Comparison of ENCODE assay signal across 1 cellular context in the genomic region with DNA sequence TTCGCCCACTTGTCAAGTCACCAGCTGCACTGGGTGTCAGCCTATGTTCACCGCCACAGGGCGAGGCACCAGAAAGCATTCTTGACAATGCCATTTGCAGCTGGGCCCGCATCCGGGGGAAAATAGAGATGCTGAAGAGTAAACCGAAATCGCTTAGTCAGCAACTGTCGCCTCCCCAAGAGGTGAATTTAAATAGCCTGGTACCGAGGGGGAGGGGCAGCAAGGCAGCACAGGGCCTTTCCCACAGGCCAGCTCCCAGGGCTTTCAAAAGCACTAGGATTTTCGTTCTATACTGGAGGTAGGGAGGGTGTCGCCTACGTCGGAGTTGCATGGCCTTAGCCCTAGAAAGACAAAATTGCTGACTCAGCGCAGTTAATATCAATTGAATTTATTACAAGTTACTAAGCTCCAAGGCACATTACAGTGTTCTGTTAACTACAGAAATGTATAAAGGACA.
A peak's percentile ranks its signal among the peaks of the same experiment; 100 is the strongest.
TF ChIP-seq lines count a peak whose summit lies in the region.

No MANE protein-coding gene starts in this region.

TF ChIP-seq in WTC11, 78 proteins besides CTCF, POLR2A, EP300 and RAD21:
- TF ChIP-seq, protein P1, sequence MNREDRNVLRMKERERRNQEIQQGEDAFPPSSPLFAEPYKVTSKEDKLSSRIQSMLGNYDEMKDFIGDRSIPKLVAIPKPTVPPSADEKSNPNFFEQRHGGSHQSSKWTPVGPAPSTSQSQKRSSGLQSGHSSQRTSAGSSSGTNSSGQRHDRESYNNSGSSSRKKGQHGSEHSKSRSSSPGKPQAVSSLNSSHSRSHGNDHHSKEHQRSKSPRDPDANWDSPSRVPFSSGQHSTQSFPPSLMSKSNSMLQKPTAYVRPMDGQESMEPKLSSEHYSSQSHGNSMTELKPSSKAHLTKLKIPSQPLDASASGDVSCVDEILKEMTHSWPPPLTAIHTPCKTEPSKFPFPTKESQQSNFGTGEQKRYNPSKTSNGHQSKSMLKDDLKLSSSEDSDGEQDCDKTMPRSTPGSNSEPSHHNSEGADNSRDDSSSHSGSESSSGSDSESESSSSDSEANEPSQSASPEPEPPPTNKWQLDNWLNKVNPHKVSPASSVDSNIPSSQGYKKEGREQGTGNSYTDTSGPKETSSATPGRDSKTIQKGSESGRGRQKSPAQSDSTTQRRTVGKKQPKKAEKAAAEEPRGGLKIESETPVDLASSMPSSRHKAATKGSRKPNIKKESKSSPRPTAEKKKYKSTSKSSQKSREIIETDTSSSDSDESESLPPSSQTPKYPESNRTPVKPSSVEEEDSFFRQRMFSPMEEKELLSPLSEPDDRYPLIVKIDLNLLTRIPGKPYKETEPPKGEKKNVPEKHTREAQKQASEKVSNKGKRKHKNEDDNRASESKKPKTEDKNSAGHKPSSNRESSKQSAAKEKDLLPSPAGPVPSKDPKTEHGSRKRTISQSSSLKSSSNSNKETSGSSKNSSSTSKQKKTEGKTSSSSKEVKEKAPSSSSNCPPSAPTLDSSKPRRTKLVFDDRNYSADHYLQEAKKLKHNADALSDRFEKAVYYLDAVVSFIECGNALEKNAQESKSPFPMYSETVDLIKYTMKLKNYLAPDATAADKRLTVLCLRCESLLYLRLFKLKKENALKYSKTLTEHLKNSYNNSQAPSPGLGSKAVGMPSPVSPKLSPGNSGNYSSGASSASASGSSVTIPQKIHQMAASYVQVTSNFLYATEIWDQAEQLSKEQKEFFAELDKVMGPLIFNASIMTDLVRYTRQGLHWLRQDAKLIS (CRISPR knock-in tag; IDR thresholded peaks at IDR 0.05; ENCODE audit: borderline replicate concordance) = no peak
- TF ChIP-seq ATF1 (CRISPR knock-in tag; IDR thresholded peaks at IDR 0.05) = no peak
- TF ChIP-seq, protein P2, sequence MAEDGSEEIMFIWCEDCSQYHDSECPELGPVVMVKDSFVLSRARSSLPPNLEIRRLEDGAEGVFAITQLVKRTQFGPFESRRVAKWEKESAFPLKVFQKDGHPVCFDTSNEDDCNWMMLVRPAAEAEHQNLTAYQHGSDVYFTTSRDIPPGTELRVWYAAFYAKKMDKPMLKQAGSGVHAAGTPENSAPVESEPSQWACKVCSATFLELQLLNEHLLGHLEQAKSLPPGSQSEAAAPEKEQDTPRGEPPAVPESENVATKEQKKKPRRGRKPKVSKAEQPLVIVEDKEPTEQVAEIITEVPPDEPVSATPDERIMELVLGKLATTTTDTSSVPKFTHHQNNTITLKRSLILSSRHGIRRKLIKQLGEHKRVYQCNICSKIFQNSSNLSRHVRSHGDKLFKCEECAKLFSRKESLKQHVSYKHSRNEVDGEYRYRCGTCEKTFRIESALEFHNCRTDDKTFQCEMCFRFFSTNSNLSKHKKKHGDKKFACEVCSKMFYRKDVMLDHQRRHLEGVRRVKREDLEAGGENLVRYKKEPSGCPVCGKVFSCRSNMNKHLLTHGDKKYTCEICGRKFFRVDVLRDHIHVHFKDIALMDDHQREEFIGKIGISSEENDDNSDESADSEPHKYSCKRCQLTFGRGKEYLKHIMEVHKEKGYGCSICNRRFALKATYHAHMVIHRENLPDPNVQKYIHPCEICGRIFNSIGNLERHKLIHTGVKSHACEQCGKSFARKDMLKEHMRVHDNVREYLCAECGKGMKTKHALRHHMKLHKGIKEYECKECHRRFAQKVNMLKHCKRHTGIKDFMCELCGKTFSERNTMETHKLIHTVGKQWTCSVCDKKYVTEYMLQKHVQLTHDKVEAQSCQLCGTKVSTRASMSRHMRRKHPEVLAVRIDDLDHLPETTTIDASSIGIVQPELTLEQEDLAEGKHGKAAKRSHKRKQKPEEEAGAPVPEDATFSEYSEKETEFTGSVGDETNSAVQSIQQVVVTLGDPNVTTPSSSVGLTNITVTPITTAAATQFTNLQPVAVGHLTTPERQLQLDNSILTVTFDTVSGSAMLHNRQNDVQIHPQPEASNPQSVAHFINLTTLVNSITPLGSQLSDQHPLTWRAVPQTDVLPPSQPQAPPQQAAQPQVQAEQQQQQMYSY (CRISPR knock-in tag; IDR thresholded peaks at IDR 0.05) = no peak
- peak; percentile 83; the same call in 1 of the 2 replicates for TF ChIP-seq NFE2L1 (CRISPR knock-in tag; IDR thresholded peaks at IDR 0.05)
- TF ChIP-seq GABPB1 (CRISPR knock-in tag; IDR thresholded peaks at IDR 0.05) = no peak
- TF ChIP-seq, protein P3, sequence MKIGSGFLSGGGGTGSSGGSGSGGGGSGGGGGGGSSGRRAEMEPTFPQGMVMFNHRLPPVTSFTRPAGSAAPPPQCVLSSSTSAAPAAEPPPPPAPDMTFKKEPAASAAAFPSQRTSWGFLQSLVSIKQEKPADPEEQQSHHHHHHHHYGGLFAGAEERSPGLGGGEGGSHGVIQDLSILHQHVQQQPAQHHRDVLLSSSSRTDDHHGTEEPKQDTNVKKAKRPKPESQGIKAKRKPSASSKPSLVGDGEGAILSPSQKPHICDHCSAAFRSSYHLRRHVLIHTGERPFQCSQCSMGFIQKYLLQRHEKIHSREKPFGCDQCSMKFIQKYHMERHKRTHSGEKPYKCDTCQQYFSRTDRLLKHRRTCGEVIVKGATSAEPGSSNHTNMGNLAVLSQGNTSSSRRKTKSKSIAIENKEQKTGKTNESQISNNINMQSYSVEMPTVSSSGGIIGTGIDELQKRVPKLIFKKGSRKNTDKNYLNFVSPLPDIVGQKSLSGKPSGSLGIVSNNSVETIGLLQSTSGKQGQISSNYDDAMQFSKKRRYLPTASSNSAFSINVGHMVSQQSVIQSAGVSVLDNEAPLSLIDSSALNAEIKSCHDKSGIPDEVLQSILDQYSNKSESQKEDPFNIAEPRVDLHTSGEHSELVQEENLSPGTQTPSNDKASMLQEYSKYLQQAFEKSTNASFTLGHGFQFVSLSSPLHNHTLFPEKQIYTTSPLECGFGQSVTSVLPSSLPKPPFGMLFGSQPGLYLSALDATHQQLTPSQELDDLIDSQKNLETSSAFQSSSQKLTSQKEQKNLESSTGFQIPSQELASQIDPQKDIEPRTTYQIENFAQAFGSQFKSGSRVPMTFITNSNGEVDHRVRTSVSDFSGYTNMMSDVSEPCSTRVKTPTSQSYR (CRISPR knock-in tag; IDR thresholded peaks at IDR 0.05) = peak; percentile 95
- TF ChIP-seq FOXK1 (CRISPR knock-in tag; IDR thresholded peaks at IDR 0.05) = peak; percentile 76
- TF ChIP-seq, protein P4, sequence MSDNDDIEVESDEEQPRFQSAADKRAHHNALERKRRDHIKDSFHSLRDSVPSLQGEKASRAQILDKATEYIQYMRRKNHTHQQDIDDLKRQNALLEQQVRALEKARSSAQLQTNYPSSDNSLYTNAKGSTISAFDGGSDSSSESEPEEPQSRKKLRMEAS (CRISPR knock-in tag; IDR thresholded peaks at IDR 0.05) = peak; percentile 54; the same call in 1 of the 2 replicates
- TF ChIP-seq, protein P5, sequence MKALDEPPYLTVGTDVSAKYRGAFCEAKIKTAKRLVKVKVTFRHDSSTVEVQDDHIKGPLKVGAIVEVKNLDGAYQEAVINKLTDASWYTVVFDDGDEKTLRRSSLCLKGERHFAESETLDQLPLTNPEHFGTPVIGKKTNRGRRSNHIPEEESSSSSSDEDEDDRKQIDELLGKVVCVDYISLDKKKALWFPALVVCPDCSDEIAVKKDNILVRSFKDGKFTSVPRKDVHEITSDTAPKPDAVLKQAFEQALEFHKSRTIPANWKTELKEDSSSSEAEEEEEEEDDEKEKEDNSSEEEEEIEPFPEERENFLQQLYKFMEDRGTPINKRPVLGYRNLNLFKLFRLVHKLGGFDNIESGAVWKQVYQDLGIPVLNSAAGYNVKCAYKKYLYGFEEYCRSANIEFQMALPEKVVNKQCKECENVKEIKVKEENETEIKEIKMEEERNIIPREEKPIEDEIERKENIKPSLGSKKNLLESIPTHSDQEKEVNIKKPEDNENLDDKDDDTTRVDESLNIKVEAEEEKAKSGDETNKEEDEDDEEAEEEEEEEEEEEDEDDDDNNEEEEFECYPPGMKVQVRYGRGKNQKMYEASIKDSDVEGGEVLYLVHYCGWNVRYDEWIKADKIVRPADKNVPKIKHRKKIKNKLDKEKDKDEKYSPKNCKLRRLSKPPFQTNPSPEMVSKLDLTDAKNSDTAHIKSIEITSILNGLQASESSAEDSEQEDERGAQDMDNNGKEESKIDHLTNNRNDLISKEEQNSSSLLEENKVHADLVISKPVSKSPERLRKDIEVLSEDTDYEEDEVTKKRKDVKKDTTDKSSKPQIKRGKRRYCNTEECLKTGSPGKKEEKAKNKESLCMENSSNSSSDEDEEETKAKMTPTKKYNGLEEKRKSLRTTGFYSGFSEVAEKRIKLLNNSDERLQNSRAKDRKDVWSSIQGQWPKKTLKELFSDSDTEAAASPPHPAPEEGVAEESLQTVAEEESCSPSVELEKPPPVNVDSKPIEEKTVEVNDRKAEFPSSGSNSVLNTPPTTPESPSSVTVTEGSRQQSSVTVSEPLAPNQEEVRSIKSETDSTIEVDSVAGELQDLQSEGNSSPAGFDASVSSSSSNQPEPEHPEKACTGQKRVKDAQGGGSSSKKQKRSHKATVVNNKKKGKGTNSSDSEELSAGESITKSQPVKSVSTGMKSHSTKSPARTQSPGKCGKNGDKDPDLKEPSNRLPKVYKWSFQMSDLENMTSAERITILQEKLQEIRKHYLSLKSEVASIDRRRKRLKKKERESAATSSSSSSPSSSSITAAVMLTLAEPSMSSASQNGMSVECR (CRISPR knock-in tag; IDR thresholded peaks at IDR 0.05; ENCODE audit: borderline replicate concordance) = peak; percentile 79; the same call in 1 of the 2 replicates
- TF ChIP-seq TEAD1 (CRISPR knock-in tag; IDR thresholded peaks at IDR 0.05) = peak; percentile 80
- TF ChIP-seq, protein P6, sequence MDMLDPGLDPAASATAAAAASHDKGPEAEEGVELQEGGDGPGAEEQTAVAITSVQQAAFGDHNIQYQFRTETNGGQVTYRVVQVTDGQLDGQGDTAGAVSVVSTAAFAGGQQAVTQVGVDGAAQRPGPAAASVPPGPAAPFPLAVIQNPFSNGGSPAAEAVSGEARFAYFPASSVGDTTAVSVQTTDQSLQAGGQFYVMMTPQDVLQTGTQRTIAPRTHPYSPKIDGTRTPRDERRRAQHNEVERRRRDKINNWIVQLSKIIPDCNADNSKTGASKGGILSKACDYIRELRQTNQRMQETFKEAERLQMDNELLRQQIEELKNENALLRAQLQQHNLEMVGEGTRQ (CRISPR knock-in tag; IDR thresholded peaks at IDR 0.05) = no peak
- TF ChIP-seq MYBL2 (CRISPR knock-in tag; IDR thresholded peaks at IDR 0.05) = 0 out of 2 replicates have a peak, but pooled peaks have one; percentile 24
- TF ChIP-seq SMAD3 (CRISPR knock-in tag; IDR thresholded peaks at IDR 0.05; ENCODE audit: borderline replicate concordance) = 0 out of 2 replicates have a peak, but pooled peaks have one; percentile 60
- TF ChIP-seq, protein P7, sequence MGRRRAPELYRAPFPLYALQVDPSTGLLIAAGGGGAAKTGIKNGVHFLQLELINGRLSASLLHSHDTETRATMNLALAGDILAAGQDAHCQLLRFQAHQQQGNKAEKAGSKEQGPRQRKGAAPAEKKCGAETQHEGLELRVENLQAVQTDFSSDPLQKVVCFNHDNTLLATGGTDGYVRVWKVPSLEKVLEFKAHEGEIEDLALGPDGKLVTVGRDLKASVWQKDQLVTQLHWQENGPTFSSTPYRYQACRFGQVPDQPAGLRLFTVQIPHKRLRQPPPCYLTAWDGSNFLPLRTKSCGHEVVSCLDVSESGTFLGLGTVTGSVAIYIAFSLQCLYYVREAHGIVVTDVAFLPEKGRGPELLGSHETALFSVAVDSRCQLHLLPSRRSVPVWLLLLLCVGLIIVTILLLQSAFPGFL (CRISPR knock-in tag; IDR thresholded peaks at IDR 0.05; ENCODE audit: borderline replicate concordance) = no peak
- TF ChIP-seq ETV6 (CRISPR knock-in tag; IDR thresholded peaks at IDR 0.05) = peak; percentile 74; the same call in 1 of the 2 replicates
- TF ChIP-seq, protein P8, sequence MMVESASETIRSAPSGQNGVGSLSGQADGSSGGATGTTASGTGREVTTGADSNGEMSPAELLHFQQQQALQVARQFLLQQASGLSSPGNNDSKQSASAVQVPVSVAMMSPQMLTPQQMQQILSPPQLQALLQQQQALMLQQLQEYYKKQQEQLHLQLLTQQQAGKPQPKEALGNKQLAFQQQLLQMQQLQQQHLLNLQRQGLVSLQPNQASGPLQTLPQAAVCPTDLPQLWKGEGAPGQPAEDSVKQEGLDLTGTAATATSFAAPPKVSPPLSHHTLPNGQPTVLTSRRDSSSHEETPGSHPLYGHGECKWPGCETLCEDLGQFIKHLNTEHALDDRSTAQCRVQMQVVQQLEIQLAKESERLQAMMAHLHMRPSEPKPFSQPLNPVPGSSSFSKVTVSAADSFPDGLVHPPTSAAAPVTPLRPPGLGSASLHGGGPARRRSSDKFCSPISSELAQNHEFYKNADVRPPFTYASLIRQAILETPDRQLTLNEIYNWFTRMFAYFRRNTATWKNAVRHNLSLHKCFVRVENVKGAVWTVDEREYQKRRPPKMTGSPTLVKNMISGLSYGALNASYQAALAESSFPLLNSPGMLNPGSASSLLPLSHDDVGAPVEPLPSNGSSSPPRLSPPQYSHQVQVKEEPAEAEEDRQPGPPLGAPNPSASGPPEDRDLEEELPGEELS (CRISPR knock-in tag; IDR thresholded peaks at IDR 0.05) = 0 out of 2 replicates have a peak, but pooled peaks have one; percentile 63
- TF ChIP-seq SMAD4 (CRISPR knock-in tag; IDR thresholded peaks at IDR 0.05) = 0 out of 2 replicates have a peak, but pooled peaks have one; percentile 14
- TF ChIP-seq OVOL2 (CRISPR knock-in tag; IDR thresholded peaks at IDR 0.05; ENCODE audit: borderline replicate concordance) = no peak
